In the genomic region with DNA sequence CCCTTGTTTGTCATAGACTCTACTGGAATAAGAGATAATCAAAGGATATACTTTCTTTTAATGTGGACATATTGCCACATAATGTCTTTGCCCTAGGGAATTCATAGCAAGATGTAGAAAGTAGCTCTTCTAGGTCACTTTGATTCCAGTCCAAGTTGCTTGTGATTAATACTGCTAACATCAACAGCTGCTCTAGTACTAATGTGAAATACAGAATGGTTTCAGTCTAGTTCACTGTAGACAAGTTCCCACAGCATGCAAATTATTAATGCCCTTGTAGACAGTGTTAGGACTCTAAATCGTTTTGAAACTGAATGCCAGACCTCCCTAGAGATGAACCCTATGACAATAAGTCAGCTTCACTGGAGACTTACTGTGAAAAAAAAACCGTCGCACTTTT, we compare ENCODE assay signal across 14 cellular contexts.
A peak's percentile ranks its signal among the peaks of the same experiment; 100 is the strongest.
DNase-seq lines count a peak whose midpoint lies in the region; ATAC-seq and TF ChIP-seq lines count a peak whose summit lies in the region.
"Had no signal": no experiment of that assay in that cellular context is flagged by ENCODE, and none has a peak within 500 bp of the region (broad histone marks: within the 10 kb centered on the region; RNA-seq: fewer than 3 reads in every experiment).

No MANE protein-coding gene starts in this region.

- H4K20me1 ChIP-seq in SK-N-SH (ENCODE audit: insufficient read depth): no peaks in the 10 kb centered on the region

- H3K79me2 ChIP-seq in SK-N-SH (ENCODE audit: insufficient read depth): no peaks in the 10 kb centered on the region

- H3K27ac ChIP-seq in SK-N-SH (ENCODE audit: low read depth in 2 of 2, low read length in 1 of 2): no peak overlapping the region
- H3K27ac ChIP-seq: SJSA1 had no signal

- no peaks in the 10 kb centered on the region for H3K9me2 ChIP-seq in SK-N-SH

- H3K4me3 ChIP-seq in SK-N-SH (ENCODE audit: low read depth in 2 of 2, low read length in 1 of 2): no peak overlapping the region
- H3K4me3 ChIP-seq: SJSA1 had no signal

- no peak overlapping the region for H3K9ac ChIP-seq in SK-N-SH

- H3K4me1 ChIP-seq in SK-N-SH (ENCODE audit: control insufficient read depth in 1 of 2, insufficient read depth in 2 of 2, low read depth in 1 of 2, low read length in 1 of 2): no peaks in the 10 kb centered on the region
- H3K4me1 ChIP-seq: SJSA1 had no signal

- H2AFZ ChIP-seq in SK-N-SH (ENCODE audit: low read depth): no peak overlapping the region

- TF ChIP-seq EP300 in SK-N-SH (IDR thresholded peaks at IDR 0.05; ENCODE audit: borderline replicate concordance in 1 of 2, low read depth in 1 of 2, low read length in 1 of 2): no peak

- TF ChIP-seq CTCF in SK-N-SH (IDR thresholded peaks at IDR 0.05): no peak

- 69% methylated on average over 3 of the region's 3 CpGs for WGBS in SK-N-SH (ENCODE audit: low lambda C conversion rate)

- peak; percentile 78 for DNase-seq in DMS 273 (lab: John Stamatoyannopoulos, UW; ENCODE audit: unreplicated experiment)
- DNase-seq in activated naive CD4-positive, alpha-beta T cell (lab: John Stamatoyannopoulos, UW): no peak
- DNase-seq in H4 (ENCODE audit: low spot score): no peak
- no peak for DNase-seq in SK-N-SH
- DNase-seq in NCI-H2196 (lab: John Stamatoyannopoulos, UW; ENCODE audit: unreplicated experiment): no peak
- DNase-seq: activated gamma-delta T cell treated with Interleukin-2 at 50 U/mL for 16 hours; central memory CD4-positive, alpha-beta T cell; kidney; NCI-H2029 treated with DMSO at 0.1 percent for 48 hours had no signal

- H3K4me2 ChIP-seq in SK-N-SH: no peak overlapping the region

- TF ChIP-seq RAD21 in SK-N-SH (IDR thresholded peaks at IDR 0.05; ENCODE audit: low read length): no peak

- CTCF ChIA-PET in SK-N-SH (lab: Yijun Ruan, JAX): interaction anchor here (0.7 to 1.6 kb wide), 3 partner anchors 12 to 185 kb away, joined by 3 read pairs; no protein-coding TSS in a partner anchor

- H3K36me3 ChIP-seq in SK-N-SH (replicated peaks in 1 of 2; ENCODE audit: control insufficient read depth in 1 of 2, insufficient read depth in 2 of 2, low read length in 1 of 2): no peaks in the 10 kb centered on the region
- H3K36me3 ChIP-seq: SJSA1 had no signal

- no peaks in the 10 kb centered on the region for H3K9me3 ChIP-seq in SK-N-SH
- H3K9me3 ChIP-seq: SJSA1 had no signal

- no peaks in the 10 kb centered on the region for H3K27me3 ChIP-seq in SK-N-SH (ENCODE audit: insufficient read depth)
- H3K27me3 ChIP-seq: SJSA1 had no signal

- POLR2A ChIA-PET in SK-N-SH (lab: Yijun Ruan, JAX): no interaction called here

- no peaks in the 10 kb centered on the region for H3F3A ChIP-seq in SK-N-SH (replicated peaks; ENCODE audit: insufficient read depth)

- ATAC-seq in GM19395 (IDR thresholded peaks at IDR 0.05; ENCODE audit: unreplicated experiment) (peak; percentile 64), HG02840 (IDR thresholded peaks at IDR 0.05; ENCODE audit: low FRiP score, unreplicated experiment) (peak; percentile 90), HG03521 (IDR thresholded peaks at IDR 0.05; ENCODE audit: unreplicated experiment) (peak; percentile 97)
- ATAC-seq: HepG2 had no signal

TF ChIP-seq in SK-N-SH, 30 proteins besides CTCF, POLR2A, EP300 and RAD21:
- TF ChIP-seq RXRA (IDR thresholded peaks at IDR 0.05; ENCODE audit: borderline replicate concordance, low read depth): no peak
- no peak for TF ChIP-seq MEF2A (IDR thresholded peaks at IDR 0.05; ENCODE audit: borderline replicate concordance, low read depth)
- TF ChIP-seq SMC3 (IDR thresholded peaks at IDR 0.05; ENCODE audit: low read depth, low read length): no peak
- TF ChIP-seq GABPA (IDR thresholded peaks at IDR 0.05; ENCODE audit: low read depth): no peak
- no peak for TF ChIP-seq TCF12 (IDR thresholded peaks at IDR 0.05)
TF ChIP-seq in SK-N-SH: peak in this region for 0.
